25 cellular contexts compared by ENCODE assay signal in genomic region chr4:83617371-83618021, GRCh38.
DNase-seq lines count a peak whose midpoint lies in the region; ATAC-seq and TF ChIP-seq lines count a peak whose summit lies in the region.
"Had no signal": no experiment of that assay in that cellular context is flagged by ENCODE, and none has a peak within 500 bp of the region (broad histone marks: within the 10 kb centered on the region; RNA-seq: fewer than 3 reads in every experiment).

No MANE protein-coding gene starts in this region.

- H3K27me3 ChIP-seq in cardiac muscle cell (no peaks in the 10 kb centered on the region), parathyroid adenoma (ENCODE audit: control insufficient read depth, insufficient read depth, low read length) (no peaks in the 10 kb centered on the region)

- H3K4me1 ChIP-seq in cardiac muscle cell (ENCODE audit: low read depth) (peaks cover 16% of the 10 kb centered on the region), parathyroid adenoma (no peaks in the 10 kb centered on the region)

- intact Hi-C loops in Right ventricle myocardium inferior (cut with DNase I) (loop anchor here (2.0 to 5.0 kb wide), 2 partner anchors 35 to 71 kb away; no protein-coding TSS in a partner anchor), left ventricle myocardium superior (cut with micrococcal nuclease) (no loop called here)

- ATAC-seq in Right ventricle myocardium inferior (no peak), left ventricle myocardium superior (peak; percentile 35), HG02610 (IDR thresholded peaks at IDR 0.05; ENCODE audit: unreplicated experiment) (no peak), HG03565 (IDR thresholded peaks at IDR 0.05; ENCODE audit: unreplicated experiment) (no peak)
- ATAC-seq: activated CD4-positive, alpha-beta T cell treated with anti-CD3 and anti-CD28 coated beads for 36 hours had no signal

- H3K9me3 ChIP-seq in cardiac muscle cell (ENCODE audit: low read depth) (no peaks in the 10 kb centered on the region), parathyroid adenoma (ENCODE audit: control insufficient read depth, low read length) (no peaks in the 10 kb centered on the region)

- no peak overlapping the region for H3K4me2 ChIP-seq in parathyroid adenoma (ENCODE audit: low read length)

- H3K27ac ChIP-seq in cardiac muscle cell: peak overlapping the region; percentile 97
- H3K27ac ChIP-seq in parathyroid adenoma: peak overlapping the region; percentile 75

- H3K4me3 ChIP-seq in cardiac muscle cell (no peak overlapping the region), parathyroid adenoma (ENCODE audit: low read depth, low read length) (no peak overlapping the region)
- H3K4me3 ChIP-seq: lung, thoracic aorta had no signal

- no peaks in the 10 kb centered on the region for H3K79me2 ChIP-seq in parathyroid adenoma

- TF ChIP-seq CTCF in cardiac muscle cell (IDR thresholded peaks at IDR 0.05; ENCODE audit: low read depth, low read length) (no peak), parathyroid adenoma (IDR thresholded peaks at IDR 0.05) (no peak)

- no peak for DNase-seq in cardiac muscle cell (ENCODE audit: low read depth in 1 of 2, low spot score in 1 of 2)
- DNase-seq in Right ventricle myocardium inferior (ENCODE audit: missing footprints): no peak
- DNase-seq in left ventricle myocardium superior: no peak
- DNase-seq in cortex of kidney (lab: John Stamatoyannopoulos, UW): no peak
- no peak for DNase-seq in stimulated activated CD4-positive, alpha-beta T cell treated with anti-CD3 and anti-CD28 coated beads, Interleukin-4, amount 100 ng/mL, for 4 hours
- DNase-seq: 8988T; activated CD4-positive, alpha-beta T cell treated with anti-CD3 and anti-CD28 coated beads for 36 hours; activated T-cell treated with anti-CD3 and anti-CD28 coated beads, Interleukin-2, amount 50 U/mL, for 24 hours; AML-193; CD4-positive, alpha-beta memory T cell; effector CD4-positive, alpha-beta T cell; foreskin melanocyte; GDM1; islet precursor cell; MV-4-11; NCI-H146; NCI-H510A treated with DMSO at 0.1 percent for 48 hours; SIG-M5; stimulated activated naive CD4-positive, alpha-beta T cell treated with Interleukin-2 at 50 U/mL for 16 hours; T-helper 1 cell had no signal

- H3K9ac ChIP-seq in parathyroid adenoma: no peak overlapping the region

- H2AFZ ChIP-seq in parathyroid adenoma: no peak overlapping the region

- H3K36me3 ChIP-seq in cardiac muscle cell (no peaks in the 10 kb centered on the region), parathyroid adenoma (ENCODE audit: control insufficient read depth, insufficient read depth, low read length) (no peaks in the 10 kb centered on the region)
- H3K36me3 ChIP-seq: thoracic aorta had no signal
